In genomic region chr3:67227030-67227429, GRCh38 we compare ENCODE assay signal across 34 cellular contexts.
"Had no signal": no experiment of that assay in that cellular context is flagged by ENCODE, and none has a peak within 500 bp of the region (broad histone marks: within the 10 kb centered on the region; RNA-seq: fewer than 3 reads in every experiment).

No MANE protein-coding gene starts in this region.

- H3K4me1 ChIP-seq: adrenal gland, body of pancreas, breast epithelium had no signal

- H3K27me3 ChIP-seq: adrenal gland, body of pancreas, brain microvascular endothelial cell, breast epithelium had no signal

- DNase-seq: activated B cell treated with CpG ODN at 0.5 μM for 24 hours; activated CD4-positive, alpha-beta memory T cell treated with anti-CD3 and anti-CD28 coated beads for 36 hours; activated CD4-positive, alpha-beta T cell treated with anti-CD3 and anti-CD28 coated beads for 4 hours; activated CD4-positive, alpha-beta T cell treated with anti-CD3 and anti-CD28 coated beads, Interleukin-2, amount 10 ng/mL, durations not matched to agents 24 days and 14 days; activated CD4-positive, alpha-beta T cell treated with anti-CD3 and anti-CD28 coated beads, Interleukin-2, amount 50 U/mL, for 1 hour; activated CD4-positive, alpha-beta T cell treated with anti-CD3 and anti-CD28 coated beads, Interleukin-2, amount 50 U/mL, for 4 hours; activated CD4-positive, CD25-positive, alpha-beta regulatory T cell treated with anti-CD3 and anti-CD28 coated beads, Interleukin-2, amount 50 U/mL, for 72 hours; activated CD8-positive, alpha-beta memory T cell treated with anti-CD3 and anti-CD28 coated beads, Interleukin-2, amount 50 U/mL, for 4 hours; activated CD8-positive, alpha-beta T cell treated with anti-CD3 and anti-CD28 coated beads for 36 hours; activated effector memory CD4-positive, alpha-beta T cell treated with anti-CD3 and anti-CD28 coated beads, Interleukin-2, amount 50 U/mL, for 16 hours; activated gamma-delta T cell treated with Interleukin-2 at 50 U/mL for 16 hours; activated naive CD4-positive, alpha-beta T cell; activated naive CD4-positive, alpha-beta T cell treated with anti-CD3 and anti-CD28 coated beads for 36 hours; activated naive CD4-positive, alpha-beta T cell treated with anti-CD3 and anti-CD28 coated beads, Interleukin-2, amount 50 U/mL, for 16 hours; activated naive CD8-positive, alpha-beta T cell treated with anti-CD3 and anti-CD28 coated beads for 36 hours; activated T-cell treated with anti-CD3 and anti-CD28 coated beads for 4 hours; activated T-cell treated with anti-CD3 and anti-CD28 coated beads, Interleukin-2, amount 50 U/mL, for 1 hour; activated T-cell treated with anti-CD3 and anti-CD28 coated beads, Interleukin-2, amount 50 U/mL, for 4 hours; activated T-cell treated with anti-CD3 and anti-CD28 coated beads, Interleukin-2, amount 50 U/mL, for 72 hours; adrenal gland; amniotic stem cell; aorta; body of pancreas; brain microvascular endothelial cell; central memory CD4-positive, alpha-beta T cell; T-helper 1 cell; T-helper 2 cell; T-helper 9 cell had no signal

- H3K9me3 ChIP-seq: adrenal gland, body of pancreas, breast epithelium had no signal

- H3K27ac ChIP-seq: adrenal gland, body of pancreas, brain microvascular endothelial cell, breast epithelium, VCaP had no signal

- H3K4me3 ChIP-seq: adrenal gland, body of pancreas, breast epithelium had no signal

- ATAC-seq: activated CD8-positive, alpha-beta T cell treated with anti-CD3 and anti-CD28 coated beads for 36 hours; activated naive CD4-positive, alpha-beta T cell treated with anti-CD3 and anti-CD28 coated beads, Interleukin-2, amount 50 U/mL, for 72 hours; activated T-cell treated with anti-CD3 and anti-CD28 coated beads, Interleukin-2, amount 50 U/mL, for 4 hours; activated T-cell treated with anti-CD3 and anti-CD28 coated beads, Interleukin-2, amount 50 U/mL, for 72 hours; activated T-helper 17 cell treated with anti-CD3 and anti-CD28 coated beads, Interleukin-2, amount 50 U/mL, for 72 hours; body of pancreas had no signal

- H3K36me3 ChIP-seq: adrenal gland, brain microvascular endothelial cell, breast epithelium had no signal

- FAIRE-seq: astrocyte, TTC549 had no signal
